In the genomic region with DNA sequence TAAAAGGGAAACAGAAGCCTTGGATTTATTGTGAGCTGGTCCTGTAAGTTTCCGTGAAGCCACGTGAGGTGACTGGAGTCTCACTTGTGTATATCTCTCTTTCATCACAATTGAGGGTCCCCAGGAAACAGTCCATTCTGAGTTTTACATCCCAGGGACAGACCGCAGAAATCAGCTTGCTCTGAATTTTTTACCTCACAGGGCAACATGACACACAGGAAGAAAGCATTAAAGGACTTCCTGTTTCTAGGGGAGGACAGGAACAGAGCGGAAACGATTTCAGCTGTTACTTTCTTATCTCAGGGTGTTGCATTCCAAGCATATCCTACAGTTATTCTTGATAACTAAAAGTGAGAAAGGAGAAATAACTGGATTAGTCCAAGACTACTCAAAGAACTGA, we compare ENCODE assay signal across 15 cellular contexts.
DNase-seq lines count a peak whose midpoint lies in the region; ATAC-seq lines count a peak whose summit lies in the region.
"Had no signal": no experiment of that assay in that cellular context is flagged by ENCODE, and none has a peak within 500 bp of the region (broad histone marks: within the 10 kb centered on the region; RNA-seq: fewer than 3 reads in every experiment).

No MANE protein-coding gene starts in this region.

- H3K4me2 ChIP-seq in mesendoderm (ENCODE audit: low read length), result no peak overlapping the region

- H3K79me1 ChIP-seq in mesendoderm (ENCODE audit: low read length), result no peaks in the 10 kb centered on the region

- DNase-seq in OCI-M2 (lab: John Stamatoyannopoulos, UW; ENCODE audit: unreplicated experiment) (peak; percentile 69), mesendoderm (peak; percentile 83), cerebellar nuclear complex (lab: John Stamatoyannopoulos, UW) (no peak), KG1 (lab: John Stamatoyannopoulos, UW) (no peak)
- no peak for DNase-seq in stimulated activated CD4-positive, alpha-beta T cell treated with anti-CD3 and anti-CD28 coated beads, Interleukin-1b, Interleukin-23, amount 100 ng/mL, for 48 hours
- DNase-seq: Caco-2; NCI-H2171 treated with DMSO at 0.1 percent for 48 hours; psoas muscle; RPMI8226; stimulated activated CD4-positive, alpha-beta T cell treated with anti-CD3 and anti-CD28 coated beads, Interleukin-4, amount 100 ng/mL, for 1 hour; stomach; WERI-Rb-1 had no signal

- H3K4me1 ChIP-seq in mesendoderm (ENCODE audit: control insufficient read depth, low read depth, low read length), result no peaks in the 10 kb centered on the region
- H3K4me1 ChIP-seq: psoas muscle, stomach had no signal

- no peaks in the 10 kb centered on the region for H3K27me3 ChIP-seq in mesendoderm (ENCODE audit: insufficient read depth, low read length, poor library complexity)
- H3K27me3 ChIP-seq: stomach had no signal

- H3K4ac ChIP-seq in mesendoderm (ENCODE audit: low read depth, low read length), result peak overlapping the region; percentile 55

- no peak overlapping the region for H3K56ac ChIP-seq in mesendoderm (ENCODE audit: low read length)

- H3K27ac ChIP-seq in mesendoderm (ENCODE audit: low read depth, low read length), result peak overlapping the region; percentile 3
- H3K27ac ChIP-seq: psoas muscle, stomach, WERI-Rb-1 had no signal

- H3K36me3 ChIP-seq in mesendoderm (ENCODE audit: control insufficient read depth, insufficient read depth, low read length), result no peaks in the 10 kb centered on the region
- H3K36me3 ChIP-seq: stomach, WERI-Rb-1 had no signal

- H2AK5ac ChIP-seq in mesendoderm (ENCODE audit: low read length), result no peak overlapping the region

- no peak overlapping the region for H4K8ac ChIP-seq in mesendoderm (ENCODE audit: low read depth, low read length)

- H2BK5ac ChIP-seq in mesendoderm (ENCODE audit: low read length), result no peak overlapping the region

- no CpG with 5 or more reads among the region's 5 CpGs for WGBS in mesendoderm (ENCODE audit: extremely low coverage, insufficient coverage, low lambda C conversion rate)

- ATAC-seq in GM18511 (IDR thresholded peaks at IDR 0.05; ENCODE audit: unreplicated experiment) (peak; percentile 77), HG03097 (IDR thresholded peaks at IDR 0.05; ENCODE audit: low FRiP score, unreplicated experiment) (peak; percentile 80)
- ATAC-seq: activated T-helper 17 cell treated with anti-CD3 and anti-CD28 coated beads, Interleukin-2, amount 50 U/mL, for 72 hours; psoas muscle had no signal

- H2BK120ac ChIP-seq in mesendoderm (ENCODE audit: low read depth, low read length), result no peak overlapping the region

- no peak overlapping the region for H3K23ac ChIP-seq in mesendoderm (ENCODE audit: low read length)

- H3K18ac ChIP-seq in mesendoderm (ENCODE audit: low read length), result peak overlapping the region; percentile 18

- no peak overlapping the region for H3K9ac ChIP-seq in mesendoderm (ENCODE audit: low read length)

- no peaks in the 10 kb centered on the region for H3K79me2 ChIP-seq in mesendoderm (ENCODE audit: control insufficient read depth, insufficient read depth, low read length)

- no peak overlapping the region for H3K4me3 ChIP-seq in mesendoderm (ENCODE audit: low read length)
- H3K4me3 ChIP-seq: psoas muscle, stomach had no signal

- no peak overlapping the region for H4K5ac ChIP-seq in mesendoderm (ENCODE audit: low read length)

- no peak overlapping the region for H2BK15ac ChIP-seq in mesendoderm (replicated peaks; ENCODE audit: low read depth)

Comparison
In these comparisons a context has a peak if more than half of its experiments do, and no peak if none do; other contexts are left out.
1. DNase-seq: peak in OCI-M2 (single experiment) and mesendoderm (single experiment); none in stimulated activated CD4-positive, alpha-beta T cell treated with anti-CD3 and anti-CD28 coated beads, Interleukin-1b, Interleukin-23, amount 100 ng/mL, for 48 hours (single experiment), cerebellar nuclear complex (0 of 2) and KG1 (single experiment).